8 cellular contexts compared by ENCODE assay signal in genomic region chr3:106457278-106458210, GRCh38.
DNase-seq lines count a peak whose midpoint lies in the region; ATAC-seq and TF ChIP-seq lines count a peak whose summit lies in the region.

No MANE protein-coding gene starts in this region.

- no peaks in the 10 kb centered on the region for H3K36me3 Mint-ChIP-seq in T-helper 2 cell treated with Interferon-gamma antibody and Interleukin-4, amounts not matched to agents 5 μg/mL and 100 μg/mL, for 36 hours (ENCODE audit: low read depth)

- H3K4me3 ChIP-seq in fibroblast of villous mesenchyme (ENCODE audit: low read depth, low read length): no peak overlapping the region

- peak; percentile 54 for DNase-seq in activated CD4-positive, alpha-beta T cell treated with anti-CD3 and anti-CD28 coated beads for 48 hours
- DNase-seq in activated CD4-positive, alpha-beta T cell treated with anti-CD3 and anti-CD28 coated beads for 1 hour: no peak
- DNase-seq in HUDEP-2 (lab: John Stamatoyannopoulos, UW; ENCODE audit: unreplicated experiment in 76 of 76) (peak in 55 of 76 experiments; percentile 1 to 80 (median 21)), fibroblast of villous mesenchyme (ENCODE audit: low read depth) (peak; percentile 65), OCI-M2 (lab: John Stamatoyannopoulos, UW; ENCODE audit: unreplicated experiment) (no peak)
- peak; percentile 44 for DNase-seq in T-helper 2 cell treated with Interferon-gamma antibody and Interleukin-4, amounts not matched to agents 5 μg/mL and 100 μg/mL, for 36 hours (ENCODE audit: low spot score)
- DNase-seq in stimulated activated naive CD8-positive, alpha-beta T cell treated with anti-CD3 and anti-CD28 coated beads, Interleukin-15, amount 100 ng/mL, for 72 hours: peak in 1 of 2 donors; percentile 47

- H3K27ac Mint-ChIP-seq in T-helper 2 cell treated with Interferon-gamma antibody and Interleukin-4, amounts not matched to agents 5 μg/mL and 100 μg/mL, for 36 hours: no peak overlapping the region
- peak overlapping the region in 1 of 2 donors; percentile 81 for H3K27ac Mint-ChIP-seq in stimulated activated naive CD8-positive, alpha-beta T cell treated with anti-CD3 and anti-CD28 coated beads, Interleukin-15, amount 100 ng/mL, for 72 hours

- ATAC-seq in GM21825 (IDR thresholded peaks at IDR 0.05; ENCODE audit: unreplicated experiment): peak; percentile 97
- ATAC-seq in stimulated activated naive CD8-positive, alpha-beta T cell treated with anti-CD3 and anti-CD28 coated beads, Interleukin-15, amount 100 ng/mL, for 72 hours: peak; percentile 97

- H3K9me3 Mint-ChIP-seq in T-helper 2 cell treated with Interferon-gamma antibody and Interleukin-4, amounts not matched to agents 5 μg/mL and 100 μg/mL, for 36 hours: peaks cover 11% of the 10 kb centered on the region
- H3K9me3 Mint-ChIP-seq in stimulated activated naive CD8-positive, alpha-beta T cell treated with anti-CD3 and anti-CD28 coated beads, Interleukin-15, amount 100 ng/mL, for 72 hours: peaks cover 5 to 7% of the 10 kb centered on the region in 2 donors

- H3K4me3 Mint-ChIP-seq in T-helper 2 cell treated with Interferon-gamma antibody and Interleukin-4, amounts not matched to agents 5 μg/mL and 100 μg/mL, for 36 hours: no peak overlapping the region
- no peak overlapping the region for H3K4me3 Mint-ChIP-seq in stimulated activated naive CD8-positive, alpha-beta T cell treated with anti-CD3 and anti-CD28 coated beads, Interleukin-15, amount 100 ng/mL, for 72 hours

- no peaks in the 10 kb centered on the region for H3K27me3 Mint-ChIP-seq in T-helper 2 cell treated with Interferon-gamma antibody and Interleukin-4, amounts not matched to agents 5 μg/mL and 100 μg/mL, for 36 hours (ENCODE audit: low read depth)
- H3K27me3 Mint-ChIP-seq in stimulated activated naive CD8-positive, alpha-beta T cell treated with anti-CD3 and anti-CD28 coated beads, Interleukin-15, amount 100 ng/mL, for 72 hours: no peaks in the 10 kb centered on the region

- TF ChIP-seq CTCF in fibroblast of villous mesenchyme (IDR thresholded peaks at IDR 0.05; ENCODE audit: insufficient read depth, low read depth, low read length): no peak

- peaks cover 12% of the 10 kb centered on the region for H3K4me1 Mint-ChIP-seq in T-helper 2 cell treated with Interferon-gamma antibody and Interleukin-4, amounts not matched to agents 5 μg/mL and 100 μg/mL, for 36 hours (ENCODE audit: low read depth)
- H3K4me1 Mint-ChIP-seq in stimulated activated naive CD8-positive, alpha-beta T cell treated with anti-CD3 and anti-CD28 coated beads, Interleukin-15, amount 100 ng/mL, for 72 hours: peaks cover 18% of the 10 kb centered on the region

Comparison
In these comparisons a context has a peak if more than half of its experiments do, and no peak if none do; other contexts are left out.
1. DNase-seq: peak in activated CD4-positive, alpha-beta T cell treated with anti-CD3 and anti-CD28 coated beads for 48 hours (single experiment), HUDEP-2 (55 of 76), T-helper 2 cell treated with Interferon-gamma antibody and Interleukin-4, amounts not matched to agents 5 μg/mL and 100 μg/mL, for 36 hours (single experiment) and fibroblast of villous mesenchyme (single experiment); none in activated CD4-positive, alpha-beta T cell treated with anti-CD3 and anti-CD28 coated beads for 1 hour (single experiment) and OCI-M2 (single experiment).